22 cellular contexts compared by ENCODE assay signal in genomic region chr1:198128528-198128927, GRCh38.
"Had no signal": no experiment of that assay in that cellular context is flagged by ENCODE, and none has a peak within 500 bp of the region (broad histone marks: within the 10 kb centered on the region; RNA-seq: fewer than 3 reads in every experiment).

No MANE protein-coding gene starts in this region.

- FAIRE-seq: endothelial cell of umbilical vein, keratinocyte, urothelium cell line had no signal

- H3K36me3 Mint-ChIP-seq: mesothelial cell of epicardium; natural killer cell treated with Interleukin-12 subunit alpha and Interleukin-12 subunit beta and Interleukin-15 and Interleukin-18, amount 100 ng/mL, for 72 hours; stimulated activated naive B cell treated with anti-CD40 and anti-IgM and Interleukin-4, amounts not matched to agents 10 μg/mL and 1 μg/mL and 100 μg/mL, for 72 hours had no signal

- ATAC-seq: foreskin keratinocyte; left lobe of liver; natural killer cell treated with Interleukin-12 subunit alpha and Interleukin-12 subunit beta and Interleukin-15 and Interleukin-18, amount 100 ng/mL, for 72 hours; stimulated activated naive B cell treated with anti-CD40 and anti-IgM and Interleukin-4, amounts not matched to agents 10 μg/mL and 1 μg/mL and 100 μg/mL, for 72 hours had no signal

- H3K9me3 Mint-ChIP-seq: mesothelial cell of epicardium; natural killer cell treated with Interleukin-12 subunit alpha and Interleukin-12 subunit beta and Interleukin-15 and Interleukin-18, amount 100 ng/mL, for 72 hours; T-helper 1 cell treated with Interleukin-12 subunit alpha and Interleukin-12 subunit beta and Interleukin-4 antibody, amounts not matched to agents 30 μg/mL and 1 μg/mL, for 36 hours had no signal

- DNase-seq: activated CD4-positive, alpha-beta T cell treated with anti-CD3 and anti-CD28 coated beads, Interleukin-2, amount 50 U/mL, for 4 hours; activated CD4-positive, CD25-positive, alpha-beta regulatory T cell treated with anti-CD3 and anti-CD28 coated beads, Interleukin-2, amount 50 U/mL, for 72 hours; activated naive CD4-positive, alpha-beta T cell treated with Interleukin-2 at 50 U/mL for 16 hours; cerebellar nuclear complex; dermis blood vessel endothelial cell; effector memory CD4-positive, alpha-beta T cell; esophagus squamous epithelium; foreskin keratinocyte; hypothalamus; sigmoid colon; spleen; stimulated activated CD4-positive, alpha-beta T cell treated with anti-CD3 and anti-CD28 coated beads, Interleukin-4, amount 100 ng/mL, for 4 hours; stimulated activated naive B cell treated with anti-CD40 and anti-IgM and Interleukin-4, amounts not matched to agents 10 μg/mL and 1 μg/mL and 100 μg/mL, for 72 hours; substantia nigra had no signal

- H3K27ac Mint-ChIP-seq: activated T-helper 2 cell treated with anti-CD3 and anti-CD28 coated beads, Interferon-gamma antibody, Interleukin-2, Interleukin-4, amounts not matched to agents 10 μg/mL and 5 μg/mL and 100 μg/mL, durations not matched to agents 14 hours and 24 hours and 36 hours; natural killer cell treated with Interleukin-12 subunit alpha and Interleukin-12 subunit beta and Interleukin-15 and Interleukin-18, amount 100 ng/mL, for 72 hours; stimulated activated naive B cell treated with anti-CD40 and anti-IgM and Interleukin-4, amounts not matched to agents 10 μg/mL and 1 μg/mL and 100 μg/mL, for 72 hours; T-helper 1 cell treated with Interleukin-12 subunit alpha and Interleukin-12 subunit beta and Interleukin-4 antibody, amounts not matched to agents 30 μg/mL and 1 μg/mL, for 36 hours had no signal

- H3K27me3 Mint-ChIP-seq: stimulated activated naive B cell treated with anti-CD40 and anti-IgM and Interleukin-4, amounts not matched to agents 10 μg/mL and 1 μg/mL and 100 μg/mL, for 72 hours had no signal

- H3K4me3 Mint-ChIP-seq: mesothelial cell of epicardium; natural killer cell treated with Interleukin-12 subunit alpha and Interleukin-12 subunit beta and Interleukin-15 and Interleukin-18, amount 100 ng/mL, for 72 hours; stimulated activated naive B cell treated with anti-CD40 and anti-IgM and Interleukin-4, amounts not matched to agents 10 μg/mL and 1 μg/mL and 100 μg/mL, for 72 hours; T-helper 1 cell treated with Interleukin-12 subunit alpha and Interleukin-12 subunit beta and Interleukin-4 antibody, amounts not matched to agents 30 μg/mL and 1 μg/mL, for 36 hours had no signal
